ENCODE assay signal across 20 cellular contexts in the genomic region with DNA sequence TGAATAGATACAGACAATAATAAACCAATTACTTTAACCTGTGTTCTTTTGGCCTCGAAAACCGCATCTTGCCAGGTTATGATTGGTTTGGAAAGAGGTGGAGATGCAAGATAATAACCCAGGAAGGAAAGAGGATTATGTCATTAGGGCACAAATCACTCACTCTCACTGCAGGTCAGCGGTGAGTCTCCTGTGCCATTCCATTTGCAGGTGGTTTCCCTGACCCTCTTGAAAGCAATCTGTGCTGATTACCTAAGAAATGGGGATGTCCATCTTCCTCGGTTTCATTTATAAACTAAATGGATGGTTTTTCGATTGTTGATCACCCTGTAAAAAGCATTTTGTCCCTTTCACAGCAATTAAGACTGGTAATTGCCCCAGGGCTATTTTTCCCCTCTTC.
"Had no signal": no experiment of that assay in that cellular context is flagged by ENCODE, and none has a peak within 500 bp of the region (broad histone marks: within the 10 kb centered on the region; RNA-seq: fewer than 3 reads in every experiment).

No MANE protein-coding gene starts in this region.

- H3K4me3 Mint-ChIP-seq: activated CD8-positive, alpha-beta T cell treated with anti-CD3 and anti-CD28 coated beads for 36 hours; activated naive CD4-positive, alpha-beta T cell treated with anti-CD3 and anti-CD28 coated beads for 36 hours; activated T-cell treated with anti-CD3 and anti-CD28 coated beads, Interleukin-2, amount 50 U/mL, for 4 hours; immature natural killer cell; memory B cell; neural crest cell had no signal

- H3K27me3 Mint-ChIP-seq: activated CD8-positive, alpha-beta T cell treated with anti-CD3 and anti-CD28 coated beads for 36 hours had no signal

- H3K4me1 Mint-ChIP-seq: immature natural killer cell, memory B cell, neural crest cell had no signal

- H3K9me3 Mint-ChIP-seq: activated CD8-positive, alpha-beta T cell treated with anti-CD3 and anti-CD28 coated beads for 36 hours; activated naive CD4-positive, alpha-beta T cell treated with anti-CD3 and anti-CD28 coated beads for 36 hours; activated T-cell treated with anti-CD3 and anti-CD28 coated beads, Interleukin-2, amount 50 U/mL, for 4 hours; memory B cell; neural crest cell had no signal

- ATAC-seq: activated CD8-positive, alpha-beta T cell treated with anti-CD3 and anti-CD28 coated beads for 36 hours; activated T-cell treated with anti-CD3 and anti-CD28 coated beads, Interleukin-2, amount 50 U/mL, for 4 hours; body of pancreas; gastroesophageal sphincter; heart right ventricle had no signal

- H3K4me3 ChIP-seq: body of pancreas, esophagus muscularis mucosa, gastroesophageal sphincter, heart right ventricle, prostate gland, right atrium auricular region had no signal

- DNase-seq: activated CD4-positive, alpha-beta T cell treated with anti-CD3 and anti-CD28 coated beads for 48 hours; activated CD4-positive, CD25-positive, alpha-beta regulatory T cell; activated CD8-positive, alpha-beta T cell treated with anti-CD3 and anti-CD28 coated beads for 36 hours; activated naive CD4-positive, alpha-beta T cell treated with anti-CD3 and anti-CD28 coated beads for 36 hours; activated T-cell treated with anti-CD3 and anti-CD28 coated beads, Interleukin-2, amount 50 U/mL, for 4 hours; body of pancreas; dermis blood vessel endothelial cell; effector memory CD4-positive, alpha-beta T cell; heart right ventricle; immature natural killer cell; stimulated activated CD4-positive, alpha-beta T cell treated with anti-CD3 and anti-CD28 coated beads, Interleukin-12 subunit alpha, Interleukin-12 subunit beta, amount 100 ng/mL, for 4 hours; stimulated activated CD4-positive, alpha-beta T cell treated with anti-CD3 and anti-CD28 coated beads, Interleukin-1b, Interleukin-23, amount 100 ng/mL, for 48 hours; stimulated activated CD8-positive, alpha-beta memory T cell treated with anti-CD3 and anti-CD28 coated beads, Interleukin-4, amount 100 ng/mL, for 48 hours; stimulated activated naive CD4-positive, alpha-beta T cell had no signal

- H3K27ac Mint-ChIP-seq: activated CD8-positive, alpha-beta T cell treated with anti-CD3 and anti-CD28 coated beads for 36 hours; activated naive CD4-positive, alpha-beta T cell treated with anti-CD3 and anti-CD28 coated beads for 36 hours; immature natural killer cell; memory B cell had no signal

- H3K36me3 Mint-ChIP-seq: immature natural killer cell, memory B cell had no signal

- H3K27me3 ChIP-seq: body of pancreas, esophagus muscularis mucosa, heart right ventricle, right atrium auricular region had no signal

- H3K27ac ChIP-seq: body of pancreas, esophagus muscularis mucosa, gastroesophageal sphincter, heart right ventricle, prostate gland, right atrium auricular region had no signal

- H3K9me3 ChIP-seq: body of pancreas, esophagus muscularis mucosa, gastroesophageal sphincter, heart right ventricle, prostate gland, right atrium auricular region had no signal

- H3K36me3 ChIP-seq: esophagus muscularis mucosa, gastroesophageal sphincter, heart right ventricle, prostate gland, right atrium auricular region had no signal
